In the genomic region with DNA sequence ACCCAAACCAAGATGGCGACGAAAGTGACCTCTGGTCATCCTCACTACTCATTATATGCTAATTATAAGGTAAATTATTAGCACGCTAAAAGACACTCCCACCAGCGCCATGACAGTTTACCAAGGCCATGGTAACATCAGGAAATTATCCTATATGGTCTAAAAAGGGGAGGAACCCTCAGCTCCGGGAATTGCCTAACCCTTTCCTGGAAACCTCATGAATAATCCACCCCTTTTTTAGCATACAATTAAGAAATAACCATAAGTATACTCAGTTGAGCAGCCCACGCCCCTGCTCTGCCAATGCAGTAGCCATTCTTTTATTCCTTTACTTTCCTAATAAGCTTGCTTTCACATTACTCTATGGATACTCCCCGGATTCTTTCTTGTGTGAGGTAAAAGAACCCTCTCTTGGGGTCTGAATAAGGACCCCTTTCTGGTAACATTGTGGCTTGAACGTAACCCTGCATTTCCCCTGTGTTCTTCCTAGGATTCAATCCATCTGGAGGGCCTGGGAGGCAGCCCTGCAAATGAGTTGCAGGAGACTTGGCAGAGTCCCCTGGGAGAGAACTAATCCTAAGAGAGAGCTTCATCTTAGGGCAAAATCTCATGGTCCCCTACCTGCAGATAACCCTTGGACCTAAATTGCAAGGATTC, we compare ENCODE assay signal across 17 cellular contexts.
A peak's percentile ranks its signal among the peaks of the same experiment; 100 is the strongest.
DNase-seq lines count a peak whose midpoint lies in the region; ATAC-seq, FAIRE-seq and TF ChIP-seq lines count a peak whose summit lies in the region.
"Had no signal": no experiment of that assay in that cellular context is flagged by ENCODE, and none has a peak within 500 bp of the region (broad histone marks: within the 10 kb centered on the region; RNA-seq: fewer than 3 reads in every experiment).

No MANE protein-coding gene starts in this region.

- H3K9me3 ChIP-seq in H1 (ENCODE audit: insufficient read depth in 2 of 2, low read depth in 1 of 2, low read length in 1 of 2), result no peaks in the 10 kb centered on the region

- H3K4me1 Mint-ChIP-seq in activated CD4-positive, alpha-beta memory T cell treated with anti-CD3 and anti-CD28 coated beads for 36 hours (ENCODE audit: low read depth), result peaks cover 41% of the 10 kb centered on the region
- peaks cover 50% of the 10 kb centered on the region for H3K4me1 Mint-ChIP-seq in activated CD4-positive, alpha-beta memory T cell treated with anti-CD3 and anti-CD28 coated beads, Interleukin-2, amount 10 ng/mL, durations not matched to agents 7 days and 5 days
- peaks cover 45% of the 10 kb centered on the region for H3K4me1 Mint-ChIP-seq in stimulated activated effector memory CD8-positive, alpha-beta T cell treated with anti-CD3 and anti-CD28 coated beads, Interleukin-12 subunit alpha, Interleukin-12 subunit beta, amount 100 ng/mL, for 72 hours

- no peak overlapping the region for H3K14ac ChIP-seq in H1 (ENCODE audit: insufficient read length)

- no peak overlapping the region for H4K8ac ChIP-seq in H1 (ENCODE audit: extremely low read depth, insufficient read depth, low read length)

- TF ChIP-seq EP300 in H1 (IDR thresholded peaks at IDR 0.05; ENCODE audit: borderline replicate concordance in 1 of 2, low read depth in 2 of 2, low read length in 2 of 2), result no peak

- H4K5ac ChIP-seq in H1 (ENCODE audit: insufficient read length, low read depth, low read length), result peak overlapping the region; percentile 34

- peak overlapping the region; percentile 4 for H4K91ac ChIP-seq in H1 (replicated peaks; ENCODE audit: insufficient read length, low read length)

- peaks cover 0 to 10% (median 0%) of the 10 kb centered on the region in 4 experiments; a peak in 2 of 8 replicates for H3K36me3 ChIP-seq in H1 (ENCODE audit: control insufficient read depth in 2 of 4, insufficient read depth in 4 of 4, low read length in 3 of 4)

- peak overlapping the region in 2 of 4 experiments; percentile 59 to 71; a peak in 3 of 8 replicates for H3K4me3 ChIP-seq in H1 (ENCODE audit: extremely low read depth in 1 of 4, insufficient read depth in 2 of 4, low read depth in 3 of 4, low read length in 4 of 4)

- peaks cover 4% of the 10 kb centered on the region; the same call in 1 of the 2 replicates for H3K79me1 ChIP-seq in H1 (ENCODE audit: low read depth, low read length)

- H3K4me1 ChIP-seq in H1 (replicated peaks in 1 of 4; ENCODE audit: control insufficient read depth in 3 of 4, insufficient read depth in 4 of 4, low read length in 3 of 4), result peaks cover 7 to 17% (median 11%) of the 10 kb centered on the region in 4 experiments; a peak in 6 of 7 replicates

- H3K36me3 Mint-ChIP-seq in activated CD4-positive, alpha-beta memory T cell treated with anti-CD3 and anti-CD28 coated beads for 36 hours, result peaks cover 6% of the 10 kb centered on the region
- peaks cover 6% of the 10 kb centered on the region for H3K36me3 Mint-ChIP-seq in activated CD4-positive, alpha-beta memory T cell treated with anti-CD3 and anti-CD28 coated beads, Interleukin-2, amount 10 ng/mL, durations not matched to agents 7 days and 5 days (ENCODE audit: low read depth)
- peaks cover 11% of the 10 kb centered on the region for H3K36me3 Mint-ChIP-seq in stimulated activated effector memory CD8-positive, alpha-beta T cell treated with anti-CD3 and anti-CD28 coated beads, Interleukin-12 subunit alpha, Interleukin-12 subunit beta, amount 100 ng/mL, for 72 hours
- H3K36me3 Mint-ChIP-seq: CD4-positive, CD25-positive, alpha-beta regulatory T cell had no signal

- no peak for TF ChIP-seq RAD21 in H1 (IDR thresholded peaks at IDR 0.05 in 1 of 2, conservative IDR thresholded peaks at IDR 0.05 in 1 of 2; ENCODE audit: low read depth in 2 of 2, low read length in 2 of 2)

- no peak overlapping the region for H3K27ac ChIP-seq in H1 (ENCODE audit: low read depth, low read length)

- 91% methylated on average over 8 of the region's 8 CpGs; no CpG with 5 or more reads in 1 of the 2 experiments for WGBS in H1 (ENCODE audit: extremely low coverage in 1 of 2, insufficient coverage in 1 of 2, insufficient read length in 1 of 2, insufficient replicate concordance in 2 of 2, low coverage in 1 of 2, low lambda C conversion rate in 2 of 2, missing lambda C conversion rate in 1 of 2), 2 experiments

- POLR2A ChIA-PET in activated CD4-positive, alpha-beta memory T cell treated with anti-CD3 and anti-CD28 coated beads for 36 hours (lab: Charles Lee), result interaction anchor here (1.0 kb wide), 1 partner anchor 227 kb away, joined by 3 read pairs; no protein-coding TSS in a partner anchor
- POLR2A ChIA-PET in activated CD4-positive, alpha-beta memory T cell treated with anti-CD3 and anti-CD28 coated beads, Interleukin-2, amount 10 ng/mL, durations not matched to agents 7 days and 5 days (lab: Charles Lee), result no interaction called here
- POLR2A ChIA-PET in H1 (lab: Charles Lee; ENCODE audit: partially characterized antibody), result interaction anchor here (0.6 to 1.8 kb wide), 4 partner anchors 19 to 185 kb away, joined by 3 to 5 read pairs (median 4); no protein-coding TSS in a partner anchor

- H2BK15ac ChIP-seq in H1 (ENCODE audit: low read length), result no peak overlapping the region

- intact Hi-C loops in activated CD4-positive, alpha-beta memory T cell treated with anti-CD3 and anti-CD28 coated beads for 36 hours (cut with micrococcal nuclease), result no loop called here

- no peak for FAIRE-seq in H1 (lab: Jason Lieb, UNC)
- FAIRE-seq: D721Med had no signal

- ATAC-seq in stimulated activated effector memory CD8-positive, alpha-beta T cell treated with anti-CD3 and anti-CD28 coated beads, Interleukin-12 subunit alpha, Interleukin-12 subunit beta, amount 100 ng/mL, for 72 hours, result no peak
- ATAC-seq: Panc1, SK-N-SH treated with all-trans-retinoic acid at 6 μM for 48 hours had no signal

- H3K4me3 Mint-ChIP-seq in activated CD4-positive, alpha-beta memory T cell treated with anti-CD3 and anti-CD28 coated beads for 36 hours, result peak overlapping the region; percentile 25
- no peak overlapping the region for H3K4me3 Mint-ChIP-seq in activated CD4-positive, alpha-beta memory T cell treated with anti-CD3 and anti-CD28 coated beads, Interleukin-2, amount 10 ng/mL, durations not matched to agents 7 days and 5 days
- H3K4me3 Mint-ChIP-seq in stimulated activated effector memory CD8-positive, alpha-beta T cell treated with anti-CD3 and anti-CD28 coated beads, Interleukin-12 subunit alpha, Interleukin-12 subunit beta, amount 100 ng/mL, for 72 hours, result peak overlapping the region; percentile 70

- no peak overlapping the region; the same call in 1 of the 2 replicates for H2BK20ac ChIP-seq in H1 (ENCODE audit: low read length)

- no peak overlapping the region for H3K56ac ChIP-seq in H1 (replicated peaks; ENCODE audit: insufficient read length, low read depth, low read length)

- peaks cover 19 to 33% of the 10 kb centered on the region in 2 experiments for H3K79me2 ChIP-seq in H1 (ENCODE audit: control insufficient read depth in 1 of 2, insufficient read depth in 2 of 2, low read length in 2 of 2)

- H2BK5ac ChIP-seq in H1 (ENCODE audit: low read depth, low read length), result peak overlapping the region; percentile 44; the same call in 1 of the 2 replicates

- H2BK120ac ChIP-seq in H1 (replicated peaks; ENCODE audit: low read depth, low read length), result peak overlapping the region; percentile 36

- no peak overlapping the region for H3K9ac ChIP-seq in H1 (replicated peaks in 1 of 4; ENCODE audit: extremely low read depth in 1 of 4, low read depth in 3 of 4, low read length in 3 of 4)

- TF ChIP-seq CTCF in H1 (IDR thresholded peaks at IDR 0.05; ENCODE audit: control extremely low read depth in 1 of 3, insufficient read depth in 1 of 3, low read depth in 1 of 3, low read length in 3 of 3) (no peak), GM10266 (IDR thresholded peaks at IDR 0.05; ENCODE audit: control insufficient read depth, insufficient read depth, low read depth, missing control alignments) (no peak)

- no peaks in the 10 kb centered on the region for H4K20me1 ChIP-seq in H1 (replicated peaks in 1 of 2; ENCODE audit: control insufficient read depth in 1 of 2, insufficient read depth in 2 of 2, low read length in 2 of 2)

- peak overlapping the region; percentile 16 to 97; a peak in 3 of 4 replicates for H3K4me2 ChIP-seq in H1 (ENCODE audit: insufficient read depth in 1 of 2, low read depth in 2 of 2, low read length in 2 of 2)

- CTCF ChIA-PET in activated CD4-positive, alpha-beta memory T cell treated with anti-CD3 and anti-CD28 coated beads for 36 hours (lab: Charles Lee), result no interaction called here
- CTCF ChIA-PET in activated CD4-positive, alpha-beta memory T cell treated with anti-CD3 and anti-CD28 coated beads, Interleukin-2, amount 10 ng/mL, durations not matched to agents 7 days and 5 days (lab: Charles Lee), result no interaction called here
- CTCF ChIA-PET in H1 (lab: Charles Lee; ENCODE audit: partially characterized antibody), result no interaction called here

- peaks cover 14% of the 10 kb centered on the region for H3K27me3 Mint-ChIP-seq in activated CD4-positive, alpha-beta memory T cell treated with anti-CD3 and anti-CD28 coated beads for 36 hours
- no peaks in the 10 kb centered on the region for H3K27me3 Mint-ChIP-seq in activated CD4-positive, alpha-beta memory T cell treated with anti-CD3 and anti-CD28 coated beads, Interleukin-2, amount 10 ng/mL, durations not matched to agents 7 days and 5 days

- no peak for TF ChIP-seq POLR2A in H1 (IDR thresholded peaks at IDR 0.05; ENCODE audit: control extremely low read depth in 1 of 2, low read depth in 2 of 2, low read length in 2 of 2)

- H3K23me2 ChIP-seq in H1 (ENCODE audit: low read depth, low read length), result peaks cover 7% of the 10 kb centered on the region; the same call in 1 of the 2 replicates

- H2AK5ac ChIP-seq in H1 (ENCODE audit: low read depth, low read length), result no peak overlapping the region

- no peak overlapping the region for H3K23ac ChIP-seq in H1 (ENCODE audit: insufficient read length)

- in situ Hi-C loops in G401 (cut with HindIII; ENCODE audit: low sequenced_read_pairs), result no loop called here

- no peak overlapping the region for H3K27ac Mint-ChIP-seq in activated CD4-positive, alpha-beta memory T cell treated with anti-CD3 and anti-CD28 coated beads for 36 hours
- H3K27ac Mint-ChIP-seq in activated CD4-positive, alpha-beta memory T cell treated with anti-CD3 and anti-CD28 coated beads, Interleukin-2, amount 10 ng/mL, durations not matched to agents 7 days and 5 days, result no peak overlapping the region
- H3K27ac Mint-ChIP-seq in stimulated activated effector memory CD8-positive, alpha-beta T cell treated with anti-CD3 and anti-CD28 coated beads, Interleukin-12 subunit alpha, Interleukin-12 subunit beta, amount 100 ng/mL, for 72 hours, result no peak overlapping the region
- H3K27ac Mint-ChIP-seq: CD4-positive, CD25-positive, alpha-beta regulatory T cell had no signal

- H2BK12ac ChIP-seq in H1 (ENCODE audit: low read depth, low read length), result no peak overlapping the region

- no peak for DNase-seq in activated CD4-positive, alpha-beta memory T cell treated with anti-CD3 and anti-CD28 coated beads for 36 hours
- no peak for DNase-seq in activated CD4-positive, alpha-beta memory T cell treated with anti-CD3 and anti-CD28 coated beads, Interleukin-2, amount 10 ng/mL, durations not matched to agents 7 days and 5 days
- DNase-seq in NCI-H524 (lab: John Stamatoyannopoulos, UW) (peak; percentile 80 to 85), H1 (ENCODE audit: low read depth in 1 of 2, low spot score in 2 of 2) (no peak), GM10266 (ENCODE audit: extremely low spot score) (no peak), G401 (ENCODE audit: low spot score) (no peak), germinal center (ENCODE audit: low spot score) (no peak)
- DNase-seq in stimulated activated effector memory CD8-positive, alpha-beta T cell treated with anti-CD3 and anti-CD28 coated beads, Interleukin-12 subunit alpha, Interleukin-12 subunit beta, amount 100 ng/mL, for 72 hours (ENCODE audit: low spot score in 2 of 2), result no peak
- DNase-seq: CD4-positive, CD25-positive, alpha-beta regulatory T cell; NCI-H1436 treated with DMSO at 0.1 percent for 48 hours; NCI-H2081; NCI-H2227 treated with DMSO at 0.1 percent for 48 hours; NCI-H69; Right ventricle myocardium superior had no signal

- H3K4ac ChIP-seq in H1 (replicated peaks; ENCODE audit: insufficient read length, low read depth, low read length), result no peak overlapping the region

- no peak overlapping the region for H2AFZ ChIP-seq in H1 (ENCODE audit: low read length)

- H3K18ac ChIP-seq in H1 (ENCODE audit: extremely low read depth, low read length), result peak overlapping the region; percentile 52

- H3K27me3 ChIP-seq in H1 (replicated peaks in 1 of 4; ENCODE audit: control insufficient read depth in 3 of 4, extremely low read depth in 1 of 4, insufficient read depth in 3 of 4, low read length in 3 of 4), result no peaks in the 10 kb centered on the region

- H3K9me3 Mint-ChIP-seq in activated CD4-positive, alpha-beta memory T cell treated with anti-CD3 and anti-CD28 coated beads for 36 hours, result no peaks in the 10 kb centered on the region
- no peaks in the 10 kb centered on the region for H3K9me3 Mint-ChIP-seq in activated CD4-positive, alpha-beta memory T cell treated with anti-CD3 and anti-CD28 coated beads, Interleukin-2, amount 10 ng/mL, durations not matched to agents 7 days and 5 days
- H3K9me3 Mint-ChIP-seq in stimulated activated effector memory CD8-positive, alpha-beta T cell treated with anti-CD3 and anti-CD28 coated beads, Interleukin-12 subunit alpha, Interleukin-12 subunit beta, amount 100 ng/mL, for 72 hours, result no peaks in the 10 kb centered on the region

Comparison
In these comparisons a context has a peak if more than half of its experiments do, and no peak if none do; other contexts are left out.
1. DNase-seq: peak in NCI-H524 (2 of 2); none in activated CD4-positive, alpha-beta memory T cell treated with anti-CD3 and anti-CD28 coated beads for 36 hours (single experiment), activated CD4-positive, alpha-beta memory T cell treated with anti-CD3 and anti-CD28 coated beads, Interleukin-2, amount 10 ng/mL, durations not matched to agents 7 days and 5 days (single experiment), H1 (0 of 2), stimulated activated effector memory CD8-positive, alpha-beta T cell treated with anti-CD3 and anti-CD28 coated beads, Interleukin-12 subunit alpha, Interleukin-12 subunit beta, amount 100 ng/mL, for 72 hours (0 of 2), GM10266 (single experiment), G401 (single experiment) and germinal center (single experiment).